Comparison of ENCODE assay signal across 8 cellular contexts in the genomic region with DNA sequence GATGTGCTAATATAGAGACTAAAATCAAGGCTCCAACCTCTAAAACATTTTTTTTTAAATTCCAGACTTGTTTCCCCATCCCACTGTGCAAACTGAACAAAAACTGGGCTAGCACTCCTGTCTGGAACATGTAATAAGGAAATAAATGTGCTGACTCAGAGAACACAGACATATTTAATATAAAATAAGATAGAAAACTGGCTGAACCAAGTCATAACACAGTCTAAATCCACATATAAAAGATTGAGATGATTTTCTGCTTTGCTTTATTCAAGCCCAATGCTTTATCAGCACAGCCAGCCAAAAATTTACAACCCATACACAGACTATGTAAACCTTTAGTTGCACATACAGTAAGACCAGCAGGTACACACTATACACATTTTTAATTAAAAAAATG. TPM values are rescaled to one million over a fixed set of nuclear protein-coding genes. Genes with fewer than 3 reads are reported as not detected.
DNase-seq lines count a peak whose midpoint lies in the region; ATAC-seq and TF ChIP-seq lines count a peak whose summit lies in the region.

No MANE protein-coding gene starts in this region.

- H3K36me3 Mint-ChIP-seq in WTC11, result peaks cover 8% of the 10 kb centered on the region

- DNase-seq in GM12865 (ENCODE audit: low read depth) (no peak), WTC11 (ENCODE audit: low spot score) (no peak), fibroblast of villous mesenchyme (ENCODE audit: low read depth) (no peak), skeletal muscle cell (ENCODE audit: low read depth) (no peak), DMS 273 treated with DMSO at 0.1 percent for 48 hours (lab: John Stamatoyannopoulos, UW) (no peak), ureter (ENCODE audit: low spot score) (no peak), GF-D8 (lab: John Stamatoyannopoulos, UW) (no peak)

- H3K4me3 Mint-ChIP-seq in WTC11, result peak overlapping the region; percentile 94

- no peaks in the 10 kb centered on the region for H3K27me3 Mint-ChIP-seq in WTC11 (ENCODE audit: low read depth)

- H3K4me3 ChIP-seq in GM12865 (ENCODE audit: low read depth, low read length) (peak overlapping the region; percentile 73), fibroblast of villous mesenchyme (ENCODE audit: low read depth, low read length) (peak overlapping the region; percentile 70), skeletal muscle cell (ENCODE audit: low read depth, low read length) (peak overlapping the region; percentile 95)

- H3K4me1 Mint-ChIP-seq in WTC11, result peaks cover 53% of the 10 kb centered on the region

- ATAC-seq in WTC11 (no peak), HG03108 (IDR thresholded peaks at IDR 0.05; ENCODE audit: unreplicated experiment) (no peak)

- TF ChIP-seq CTCF in GM12865 (IDR thresholded peaks at IDR 0.05; ENCODE audit: insufficient read depth, low read depth, low read length, missing control alignments), result no peak
- TF ChIP-seq CTCF in WTC11 (IDR thresholded peaks at IDR 0.05), result no peak
- no peak for TF ChIP-seq CTCF in fibroblast of villous mesenchyme (IDR thresholded peaks at IDR 0.05; ENCODE audit: insufficient read depth, low read depth, low read length)

- H3K9me3 Mint-ChIP-seq in WTC11, result no peaks in the 10 kb centered on the region

- POLR2A ChIA-PET in WTC11 (lab: Charles Lee), result interaction anchor here (0.8 kb wide), 1 partner anchor 58 kb away, joined by 3 read pairs; no protein-coding TSS in a partner anchor

- H3K27ac Mint-ChIP-seq in WTC11, result no peak overlapping the region

- CTCF ChIA-PET in WTC11 (lab: Charles Lee), result no interaction called here

TF ChIP-seq in WTC11, 78 proteins besides CTCF, POLR2A, EP300 and RAD21:
- TF ChIP-seq HMGA2 (CRISPR knock-in tag; IDR thresholded peaks at IDR 0.05) (no peak), ZNF219 (CRISPR knock-in tag; IDR thresholded peaks at IDR 0.05; ENCODE audit: borderline replicate concordance) (no peak), TEAD4 (CRISPR knock-in tag; IDR thresholded peaks at IDR 0.05) (no peak), CBFB (CRISPR knock-in tag; IDR thresholded peaks at IDR 0.05; ENCODE audit: low read depth) (no peak), TP53 (CRISPR knock-in tag; IDR thresholded peaks at IDR 0.05) (no peak), RORB (CRISPR knock-in tag; IDR thresholded peaks at IDR 0.05) (no peak), NR3C1 (CRISPR knock-in tag; conservative IDR thresholded peaks at IDR 0.05; ENCODE audit: low read depth) (no peak), ZBTB21 (CRISPR knock-in tag; IDR thresholded peaks at IDR 0.05; ENCODE audit: borderline replicate concordance) (no peak), ETV6 (CRISPR knock-in tag; IDR thresholded peaks at IDR 0.05) (no peak), SOX15 (CRISPR knock-in tag; IDR thresholded peaks at IDR 0.05) (no peak)
- TF ChIP-seq, protein P1, sequence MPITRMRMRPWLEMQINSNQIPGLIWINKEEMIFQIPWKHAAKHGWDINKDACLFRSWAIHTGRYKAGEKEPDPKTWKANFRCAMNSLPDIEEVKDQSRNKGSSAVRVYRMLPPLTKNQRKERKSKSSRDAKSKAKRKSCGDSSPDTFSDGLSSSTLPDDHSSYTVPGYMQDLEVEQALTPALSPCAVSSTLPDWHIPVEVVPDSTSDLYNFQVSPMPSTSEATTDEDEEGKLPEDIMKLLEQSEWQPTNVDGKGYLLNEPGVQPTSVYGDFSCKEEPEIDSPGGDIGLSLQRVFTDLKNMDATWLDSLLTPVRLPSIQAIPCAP (CRISPR knock-in tag; IDR thresholded peaks at IDR 0.05), result no peak
- TF ChIP-seq, protein P2, sequence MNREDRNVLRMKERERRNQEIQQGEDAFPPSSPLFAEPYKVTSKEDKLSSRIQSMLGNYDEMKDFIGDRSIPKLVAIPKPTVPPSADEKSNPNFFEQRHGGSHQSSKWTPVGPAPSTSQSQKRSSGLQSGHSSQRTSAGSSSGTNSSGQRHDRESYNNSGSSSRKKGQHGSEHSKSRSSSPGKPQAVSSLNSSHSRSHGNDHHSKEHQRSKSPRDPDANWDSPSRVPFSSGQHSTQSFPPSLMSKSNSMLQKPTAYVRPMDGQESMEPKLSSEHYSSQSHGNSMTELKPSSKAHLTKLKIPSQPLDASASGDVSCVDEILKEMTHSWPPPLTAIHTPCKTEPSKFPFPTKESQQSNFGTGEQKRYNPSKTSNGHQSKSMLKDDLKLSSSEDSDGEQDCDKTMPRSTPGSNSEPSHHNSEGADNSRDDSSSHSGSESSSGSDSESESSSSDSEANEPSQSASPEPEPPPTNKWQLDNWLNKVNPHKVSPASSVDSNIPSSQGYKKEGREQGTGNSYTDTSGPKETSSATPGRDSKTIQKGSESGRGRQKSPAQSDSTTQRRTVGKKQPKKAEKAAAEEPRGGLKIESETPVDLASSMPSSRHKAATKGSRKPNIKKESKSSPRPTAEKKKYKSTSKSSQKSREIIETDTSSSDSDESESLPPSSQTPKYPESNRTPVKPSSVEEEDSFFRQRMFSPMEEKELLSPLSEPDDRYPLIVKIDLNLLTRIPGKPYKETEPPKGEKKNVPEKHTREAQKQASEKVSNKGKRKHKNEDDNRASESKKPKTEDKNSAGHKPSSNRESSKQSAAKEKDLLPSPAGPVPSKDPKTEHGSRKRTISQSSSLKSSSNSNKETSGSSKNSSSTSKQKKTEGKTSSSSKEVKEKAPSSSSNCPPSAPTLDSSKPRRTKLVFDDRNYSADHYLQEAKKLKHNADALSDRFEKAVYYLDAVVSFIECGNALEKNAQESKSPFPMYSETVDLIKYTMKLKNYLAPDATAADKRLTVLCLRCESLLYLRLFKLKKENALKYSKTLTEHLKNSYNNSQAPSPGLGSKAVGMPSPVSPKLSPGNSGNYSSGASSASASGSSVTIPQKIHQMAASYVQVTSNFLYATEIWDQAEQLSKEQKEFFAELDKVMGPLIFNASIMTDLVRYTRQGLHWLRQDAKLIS (CRISPR knock-in tag; IDR thresholded peaks at IDR 0.05; ENCODE audit: borderline replicate concordance), result no peak
- TF ChIP-seq, protein P3, sequence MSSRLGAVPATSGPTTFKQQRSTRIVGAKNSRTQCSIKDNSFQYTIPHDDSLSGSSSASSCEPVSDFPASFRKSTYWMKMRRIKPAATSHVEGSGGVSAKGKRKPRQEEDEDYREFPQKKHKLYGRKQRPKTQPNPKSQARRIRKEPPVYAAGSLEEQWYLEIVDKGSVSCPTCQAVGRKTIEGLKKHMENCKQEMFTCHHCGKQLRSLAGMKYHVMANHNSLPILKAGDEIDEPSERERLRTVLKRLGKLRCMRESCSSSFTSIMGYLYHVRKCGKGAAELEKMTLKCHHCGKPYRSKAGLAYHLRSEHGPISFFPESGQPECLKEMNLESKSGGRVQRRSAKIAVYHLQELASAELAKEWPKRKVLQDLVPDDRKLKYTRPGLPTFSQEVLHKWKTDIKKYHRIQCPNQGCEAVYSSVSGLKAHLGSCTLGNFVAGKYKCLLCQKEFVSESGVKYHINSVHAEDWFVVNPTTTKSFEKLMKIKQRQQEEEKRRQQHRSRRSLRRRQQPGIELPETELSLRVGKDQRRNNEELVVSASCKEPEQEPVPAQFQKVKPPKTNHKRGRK (CRISPR knock-in tag; IDR thresholded peaks at IDR 0.05; ENCODE audit: borderline replicate concordance), result no peak
- TF ChIP-seq, protein P4, sequence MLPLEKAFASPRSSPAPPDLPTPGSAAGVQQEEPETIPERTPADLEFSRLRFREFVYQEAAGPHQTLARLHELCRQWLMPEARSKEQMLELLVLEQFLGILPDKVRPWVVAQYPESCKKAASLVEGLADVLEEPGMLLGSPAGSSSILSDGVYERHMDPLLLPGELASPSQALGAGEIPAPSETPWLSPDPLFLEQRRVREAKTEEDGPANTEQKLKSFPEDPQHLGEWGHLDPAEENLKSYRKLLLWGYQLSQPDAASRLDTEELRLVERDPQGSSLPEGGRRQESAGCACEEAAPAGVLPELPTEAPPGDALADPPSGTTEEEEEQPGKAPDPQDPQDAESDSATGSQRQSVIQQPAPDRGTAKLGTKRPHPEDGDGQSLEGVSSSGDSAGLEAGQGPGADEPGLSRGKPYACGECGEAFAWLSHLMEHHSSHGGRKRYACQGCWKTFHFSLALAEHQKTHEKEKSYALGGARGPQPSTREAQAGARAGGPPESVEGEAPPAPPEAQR (CRISPR knock-in tag; IDR thresholded peaks at IDR 0.05), result no peak

RNA-seq across cellular contexts. Expression of a gene that starts 1.5 kb away (rescaled TPM):
- total RNA-seq in WTC11 (2021) (74.4 to 98.0 TPM (median 74.9 TPM) in 3 replicates), fibroblast of villous mesenchyme (113 and 180 TPM in 2 replicates), ureter (295 TPM)

RNA-seq across cellular contexts. Expression of a gene that starts 36.3 kb away (rescaled TPM):
- total RNA-seq in WTC11 (2021) (24.6 to 28.4 TPM (median 27.8 TPM) in 3 replicates), fibroblast of villous mesenchyme (988 and 1,007 TPM in 2 replicates), ureter (177 TPM)
